Comparison of ENCODE assay signal across 10 cellular contexts in genomic region chr17:80474933-80475915, GRCh38. TPM values are rescaled to one million over a fixed set of nuclear protein-coding genes. Genes with fewer than 3 reads are reported as not detected.
A peak's percentile ranks its signal among the peaks of the same experiment; 100 is the strongest.
DNase-seq lines count a peak whose midpoint lies in the region; ATAC-seq, FAIRE-seq and TF ChIP-seq lines count a peak whose summit lies in the region.
"Had no signal": no experiment of that assay in that cellular context is flagged by ENCODE, and none has a peak within 500 bp of the region (broad histone marks: within the 10 kb centered on the region; RNA-seq: fewer than 3 reads in every experiment).

No MANE protein-coding gene starts in this region.

- no peak; a peak in 1 of 5 replicates for TF ChIP-seq RAD21 in A549 (conservative IDR thresholded peaks at IDR 0.05 in 1 of 2, IDR thresholded peaks at IDR 0.05 in 1 of 2)

- H3K4me1 Mint-ChIP-seq in GM23338, result peaks cover 18% of the 10 kb centered on the region
- H3K4me1 Mint-ChIP-seq in activated T-cell treated with anti-CD3 and anti-CD28 coated beads, Interleukin-2, amount 50 U/mL, for 72 hours (ENCODE audit: low read depth), result peaks cover 19% of the 10 kb centered on the region

- ATAC-seq in A549 (peak; percentile 9 to 27; a peak in 5 of 6 replicates), GM23338 (peak; percentile 5), HG03108 (IDR thresholded peaks at IDR 0.05; ENCODE audit: unreplicated experiment) (no peak)
- peak; percentile 8 to 28 for ATAC-seq in activated T-cell treated with anti-CD3 and anti-CD28 coated beads, Interleukin-2, amount 50 U/mL, for 72 hours (replicated peaks in 1 of 2)

- TF ChIP-seq POLR2A in A549 (IDR thresholded peaks at IDR 0.05; ENCODE audit: low read length), result no peak

- peak overlapping the region; percentile 56 for H3K4me3 Mint-ChIP-seq in GM23338
- peak overlapping the region; percentile 70 to 75 for H3K4me3 Mint-ChIP-seq in activated T-cell treated with anti-CD3 and anti-CD28 coated beads, Interleukin-2, amount 50 U/mL, for 72 hours

- H3K4me2 ChIP-seq in A549, result peak overlapping the region; percentile 95
- H3K4me2 ChIP-seq in GM23338, result peak overlapping the region; percentile 79

- POLR2A ChIA-PET in A549 (lab: Yijun Ruan, JAX), result interaction anchor here (3.7 kb wide), 1 partner anchor 20 kb away, joined by 27 read pairs; no protein-coding TSS in a partner anchor

- CTCF ChIA-PET in A549 (lab: Yijun Ruan, JAX), result interaction anchor here (0.7 to 7.5 kb wide), 33 partner anchors 11 to 513 kb away, joined by 3 to 53 read pairs (median 4); partner anchors contain the start of gene RPTOR

- H3K27ac ChIP-seq in A549, result peak overlapping the region; percentile 60 to 80
- no peak overlapping the region for H3K27ac ChIP-seq in GM23338 (ENCODE audit: low read depth)
- peak overlapping the region; percentile 4 for H3K27ac ChIP-seq in layer of hippocampus (ENCODE audit: low read depth, low read length)

- H3K36me3 ChIP-seq in GM23338 (ENCODE audit: insufficient read depth), result no peaks in the 10 kb centered on the region

- no peaks in the 10 kb centered on the region for H3K9me2 ChIP-seq in GM23338 (ENCODE audit: insufficient read depth)

- 0 out of 2 replicates have a peak, but pooled peaks cover 5% of the 10 kb centered on the region for H4K20me1 ChIP-seq in GM23338 (replicated peaks; ENCODE audit: insufficient read depth)

- no peak for FAIRE-seq in A549 (lab: Jason Lieb, UNC)

- H3K79me2 ChIP-seq in GM23338 (replicated peaks; ENCODE audit: insufficient read depth), result no peaks in the 10 kb centered on the region

- H2AFZ ChIP-seq in GM23338, result peak overlapping the region; percentile 28; the same call in 1 of the 2 replicates

- peaks cover 73% of the 10 kb centered on the region for H3K27me3 Mint-ChIP-seq in GM23338 (ENCODE audit: insufficient read depth, low read depth, poor library complexity)
- H3K27me3 Mint-ChIP-seq in activated T-cell treated with anti-CD3 and anti-CD28 coated beads, Interleukin-2, amount 50 U/mL, for 72 hours (ENCODE audit: low read depth), result peaks cover 53% of the 10 kb centered on the region

- no peaks in the 10 kb centered on the region for H3K9me3 ChIP-seq in A549

- no peaks in the 10 kb centered on the region for H3F3A ChIP-seq in GM23338 (replicated peaks; ENCODE audit: low read depth)

- DNase-seq in A549 (ENCODE audit: low read depth in 1 of 2, low spot score in 1 of 2) (peak in 1 of 2 experiments; percentile 44), GM23338 (ENCODE audit: low spot score) (no peak), SIG-M5 treated with dmso at 0.1 percent for 504 hours (lab: John Stamatoyannopoulos, UW; ENCODE audit: unreplicated experiment) (no peak), NCI-H187 treated with DMSO at 0.1 percent for 48 hours (lab: John Stamatoyannopoulos, UW) (no peak)
- DNase-seq in activated T-cell treated with anti-CD3 and anti-CD28 coated beads, Interleukin-2, amount 50 U/mL, for 72 hours, result peak; percentile 17 to 26
- no peak for DNase-seq in effector CD8-positive, alpha-beta T cell (lab: John Stamatoyannopoulos, UW)

- peak overlapping the region; percentile 54 for H3K4me3 ChIP-seq in A549
- H3K4me3 ChIP-seq in GM23338, result peak overlapping the region; percentile 60

- H3K27me3 ChIP-seq in GM23338 (ENCODE audit: insufficient read depth), result peaks cover 91% of the 10 kb centered on the region
- H3K27me3 ChIP-seq in layer of hippocampus (ENCODE audit: control insufficient read depth, insufficient read depth, low read length), result peaks cover 38% of the 10 kb centered on the region

- peaks cover 3% of the 10 kb centered on the region; the same call in 1 of the 3 replicates for H3K36me3 Mint-ChIP-seq in GM23338 (ENCODE audit: low read depth)
- no peaks in the 10 kb centered on the region for H3K36me3 Mint-ChIP-seq in activated T-cell treated with anti-CD3 and anti-CD28 coated beads, Interleukin-2, amount 50 U/mL, for 72 hours (ENCODE audit: insufficient read depth in 2 of 2)

- H3K9me3 Mint-ChIP-seq in GM23338, result no peaks in the 10 kb centered on the region; the same call in 2 of the 3 replicates
- H3K9me3 Mint-ChIP-seq in activated T-cell treated with anti-CD3 and anti-CD28 coated beads, Interleukin-2, amount 50 U/mL, for 72 hours, result no peaks in the 10 kb centered on the region

- H3K27ac Mint-ChIP-seq in GM23338, result no peak overlapping the region
- H3K27ac Mint-ChIP-seq in activated T-cell treated with anti-CD3 and anti-CD28 coated beads, Interleukin-2, amount 50 U/mL, for 72 hours, result no peak overlapping the region

- no peak; the same call in 2 of the 3 replicates for TF ChIP-seq CTCF in A549 (IDR thresholded peaks at IDR 0.05)
- TF ChIP-seq CTCF in GM23338 (conservative IDR thresholded peaks at IDR 0.05; ENCODE audit: low read depth in 2 of 2), result no peak

- no peak for TF ChIP-seq EP300 in A549 (IDR thresholded peaks at IDR 0.05)

- H3K4me1 ChIP-seq in A549 (peaks cover 37% of the 10 kb centered on the region), GM23338 (ENCODE audit: insufficient read depth) (peaks cover 7% of the 10 kb centered on the region; the same call in 1 of the 2 replicates)

- 6% methylated on average over 40 of the region's 56 CpGs for WGBS in A549 (ENCODE audit: missing lambda C conversion rate)

TF ChIP-seq in A549, 52 proteins besides CTCF, POLR2A, EP300 and RAD21:
- no peak for TF ChIP-seq HOXB5 (CRISPR knock-in tag; IDR thresholded peaks at IDR 0.05)
- peak; percentile 74 for TF ChIP-seq RNF2 (IDR thresholded peaks at IDR 0.05; ENCODE audit: borderline replicate concordance, low read depth)

TF ChIP-seq in GM23338, 12 proteins besides CTCF, POLR2A, EP300 and RAD21:
- TF ChIP-seq CREB1 (CRISPR knock-in tag; IDR thresholded peaks at IDR 0.05; ENCODE audit: low read depth) (no peak), EZH2 (IDR thresholded peaks at IDR 0.05; ENCODE audit: low read depth, unreplicated experiment) (peak; percentile 80)

RNA-seq across cellular contexts. Expression of gene NPTX1, which starts 1.2 kb away (rescaled TPM):
- polyA plus RNA-seq in A549 (2011; rRNA removed) (43.6 and 43.9 TPM in 2 replicates), A549 (2017; fragmentation: RNase III; extraction: RNeasy Plus Mini Kit Qiagen cat#74134 plus additional on column Dnase treatment) (84.8 to 109 TPM (median 104 TPM) in 3 replicates), GM23338 (2016; fragmentation: Nextera tagmentation; extraction: Ambion mirVana) (3.4 and 4.1 TPM in 2 replicates)
- polyA plus RNA-seq in A549 (2012; cell fraction: cytosol; rRNA removed), result 77.7 and 130 TPM in 2 replicates
- 180 and 184 TPM in 2 replicates for polyA plus RNA-seq in A549 (2012; cell fraction: nucleus; rRNA removed)
- 54.9 and 66.2 TPM in 2 replicates for polyA minus RNA-seq in A549 (2011; rRNA and poly(A)+ RNA removed)
- 20.1 and 20.5 TPM in 2 replicates for total RNA-seq in GM23338 (2014; rRNA removed; shearing (Covaris generic))
- total RNA-seq in activated T-cell treated with anti-CD3 and anti-CD28 coated beads, Interleukin-2, amount 50 U/mL, for 72 hours, result 1 to 10 TPM in 1 of 2 donors, under 1 TPM in 1; 0.83 to 6.1 TPM
- total RNA-seq: HT-29, kidney epithelial cell had no signal

Comparison
In these comparisons a context has a peak if more than half of its experiments do, and no peak if none do; other contexts are left out.
1. DNase-seq: peak in activated T-cell treated with anti-CD3 and anti-CD28 coated beads, Interleukin-2, amount 50 U/mL, for 72 hours (2 of 2); none in GM23338 (single experiment), SIG-M5 treated with dmso at 0.1 percent for 504 hours (single experiment), effector CD8-positive, alpha-beta T cell (single experiment) and NCI-H187 treated with DMSO at 0.1 percent for 48 hours (single experiment).